In the genomic region with DNA sequence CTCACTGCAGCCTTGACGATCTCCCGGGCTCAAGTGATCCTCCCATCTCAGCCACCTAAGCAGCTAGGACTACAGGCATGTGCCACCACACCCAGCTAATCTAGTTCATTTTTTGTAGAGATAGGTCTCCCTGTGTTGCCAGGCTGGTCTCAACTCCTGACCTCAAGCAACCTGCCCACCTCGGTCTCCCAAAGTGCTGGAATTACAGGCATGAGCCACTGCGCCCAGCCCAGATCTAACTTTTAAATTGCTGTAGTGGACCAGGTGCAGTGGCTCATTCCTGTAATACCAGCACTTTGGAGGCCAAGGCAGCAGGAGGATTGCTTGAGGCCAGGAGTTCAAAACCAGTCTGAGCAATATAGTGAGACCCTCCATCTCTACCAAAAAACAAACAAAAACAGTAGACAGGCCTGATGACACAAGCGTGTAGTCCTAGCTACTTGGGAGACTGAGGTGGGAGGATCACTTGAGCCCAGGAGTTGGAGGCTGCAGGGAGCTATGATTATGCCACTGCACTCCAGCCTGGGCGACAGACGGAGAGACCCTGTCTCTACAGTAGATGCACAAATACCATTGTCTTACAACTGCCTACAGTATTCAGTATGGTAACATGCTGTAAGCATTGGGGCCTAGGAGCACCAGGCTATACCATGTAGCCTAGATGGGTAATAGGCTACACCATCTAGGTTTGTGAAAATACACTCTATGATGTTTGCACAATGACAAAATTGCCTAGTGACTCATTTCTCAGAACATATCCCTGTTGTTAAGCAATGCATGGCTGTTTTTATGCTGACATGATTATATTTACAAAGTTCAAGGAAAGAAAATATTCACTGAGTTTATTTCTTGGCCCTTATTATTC, we compare ENCODE assay signal across 1 cellular context.
TF ChIP-seq lines count a peak whose summit lies in the region.

No MANE protein-coding gene starts in this region.

TF ChIP-seq in endothelial cell of umbilical vein, 7 proteins besides CTCF, POLR2A, EP300 and RAD21:
- TF ChIP-seq POLR2AphosphoS5 (IDR thresholded peaks at IDR 0.05; ENCODE audit: insufficient read depth, low read depth, low read length) (no peak), MAX (IDR thresholded peaks at IDR 0.05; ENCODE audit: insufficient read depth, insufficient read length) (no peak), FOS (IDR thresholded peaks at IDR 0.05; ENCODE audit: borderline replicate concordance, insufficient read depth, low read length) (no peak), JUN (IDR thresholded peaks at IDR 0.05; ENCODE audit: borderline replicate concordance, insufficient read depth, insufficient read length, low read depth) (no peak), EZH2 (IDR thresholded peaks at IDR 0.05; ENCODE audit: borderline replicate concordance, low read depth, low read length, severe bottlenecking) (no peak), GATA2 (IDR thresholded peaks at IDR 0.05; ENCODE audit: insufficient read depth, insufficient read length, low read depth, low read length) (no peak), MYC (IDR thresholded peaks at IDR 0.05; ENCODE audit: low read depth, low read length) (no peak)
